ENCODE assay signal across 9 cellular contexts in genomic region chr15:51093865-51094605, GRCh38. TPM values are rescaled to one million over a fixed set of nuclear protein-coding genes. Genes with fewer than 3 reads are reported as not detected.
A peak's percentile ranks its signal among the peaks of the same experiment; 100 is the strongest.
DNase-seq lines count a peak whose midpoint lies in the region; TF ChIP-seq lines count a peak whose summit lies in the region.
"Had no signal": no experiment of that assay in that cellular context is flagged by ENCODE, and none has a peak within 500 bp of the region (broad histone marks: within the 10 kb centered on the region; RNA-seq: fewer than 3 reads in every experiment).

No MANE protein-coding gene starts in this region.

- no peaks in the 10 kb centered on the region for H3K9me3 Mint-ChIP-seq in activated T-helper 2 cell treated with anti-CD3 and anti-CD28 coated beads, Interferon-gamma antibody, Interleukin-2, Interleukin-4, amounts not matched to agents 10 μg/mL and 5 μg/mL and 100 μg/mL, durations not matched to agents 14 hours and 24 hours and 36 hours

- peaks cover 0 to 6% (median 5%) of the 10 kb centered on the region in 3 donors for H3K27me3 ChIP-seq in sigmoid colon

- no peak overlapping the region for H3K27ac Mint-ChIP-seq in activated T-helper 2 cell treated with anti-CD3 and anti-CD28 coated beads, Interferon-gamma antibody, Interleukin-2, Interleukin-4, amounts not matched to agents 10 μg/mL and 5 μg/mL and 100 μg/mL, durations not matched to agents 14 hours and 24 hours and 36 hours

- no peaks in the 10 kb centered on the region for H3K36me3 Mint-ChIP-seq in activated T-helper 2 cell treated with anti-CD3 and anti-CD28 coated beads, Interferon-gamma antibody, Interleukin-2, Interleukin-4, amounts not matched to agents 10 μg/mL and 5 μg/mL and 100 μg/mL, durations not matched to agents 14 hours and 24 hours and 36 hours (ENCODE audit: low read depth)

- peak; percentile 22 for DNase-seq in SIG-M5 treated with dmso at 0.1 percent for 504 hours (lab: John Stamatoyannopoulos, UW; ENCODE audit: unreplicated experiment)
- no peak for DNase-seq in SIG-M5 (lab: John Stamatoyannopoulos, UW)
- DNase-seq in activated T-helper 2 cell treated with anti-CD3 and anti-CD28 coated beads, Interferon-gamma antibody, Interleukin-2, Interleukin-4, amounts not matched to agents 10 μg/mL and 5 μg/mL and 100 μg/mL, durations not matched to agents 14 hours and 24 hours and 36 hours (ENCODE audit: low spot score) = no peak
- DNase-seq in hepatic stellate cell (ENCODE audit: low spot score) = peak; percentile 49
- peak; percentile 69 for DNase-seq in sigmoid colon
- no peak for DNase-seq in DMS79 treated with DMSO at 0.1 percent for 48 hours (lab: John Stamatoyannopoulos, UW)
- DNase-seq in glomerular visceral epithelial cell (ENCODE audit: extremely low spot score) = no peak
- DNase-seq in GM19238 (ENCODE audit: insufficient read length, low spot score) = no peak
- DNase-seq: DND-41 had no signal

- no peaks in the 10 kb centered on the region for H3K36me3 ChIP-seq in sigmoid colon

- 1% methylated on average over 65 of the region's 65 CpGs for WGBS in sigmoid colon, 2 donors

- no peak for TF ChIP-seq EP300 in sigmoid colon (IDR thresholded peaks at IDR 0.05)

- peak overlapping the region; percentile 69 for H3K4me3 Mint-ChIP-seq in activated T-helper 2 cell treated with anti-CD3 and anti-CD28 coated beads, Interferon-gamma antibody, Interleukin-2, Interleukin-4, amounts not matched to agents 10 μg/mL and 5 μg/mL and 100 μg/mL, durations not matched to agents 14 hours and 24 hours and 36 hours (ENCODE audit: low read depth)

- TF ChIP-seq POLR2A in sigmoid colon (IDR thresholded peaks at IDR 0.05) = no peak

- peaks cover 18% of the 10 kb centered on the region for H3K4me1 Mint-ChIP-seq in activated T-helper 2 cell treated with anti-CD3 and anti-CD28 coated beads, Interferon-gamma antibody, Interleukin-2, Interleukin-4, amounts not matched to agents 10 μg/mL and 5 μg/mL and 100 μg/mL, durations not matched to agents 14 hours and 24 hours and 36 hours (ENCODE audit: low read depth)

- peaks cover 80% of the 10 kb centered on the region for H3K27me3 Mint-ChIP-seq in activated T-helper 2 cell treated with anti-CD3 and anti-CD28 coated beads, Interferon-gamma antibody, Interleukin-2, Interleukin-4, amounts not matched to agents 10 μg/mL and 5 μg/mL and 100 μg/mL, durations not matched to agents 14 hours and 24 hours and 36 hours (ENCODE audit: low read depth)

- H3K4me3 ChIP-seq in sigmoid colon = peak overlapping the region; percentile 49 to 67 (median 62)

- intact Hi-C loops in activated T-helper 2 cell treated with anti-CD3 and anti-CD28 coated beads, Interferon-gamma antibody, Interleukin-2, Interleukin-4, amounts not matched to agents 10 μg/mL and 5 μg/mL and 100 μg/mL, durations not matched to agents 14 hours and 24 hours and 36 hours (cut with micrococcal nuclease) = loop anchor here (2.0 kb wide), 1 partner anchor 15 kb away; no protein-coding TSS in a partner anchor
- intact Hi-C loops in sigmoid colon (cut with DNase I) = loop anchor here (10.0 kb wide), 1 partner anchor 49 kb away; no protein-coding TSS in a partner anchor

- no peak for TF ChIP-seq CTCF in sigmoid colon (IDR thresholded peaks at IDR 0.05)

- no peaks in the 10 kb centered on the region for H3K9me3 ChIP-seq in sigmoid colon

- peak overlapping the region; percentile 61 to 87 (median 74) for H3K27ac ChIP-seq in sigmoid colon

- peaks cover 0 to 29% (median 24%) of the 10 kb centered on the region in 4 donors for H3K4me1 ChIP-seq in sigmoid colon

RNA-seq across cellular contexts. Expression of gene TNFAIP8L3, which starts 0.7 kb away (rescaled TPM):
- 0.98 and 1.8 TPM in 2 replicates for total RNA-seq in activated T-helper 2 cell treated with anti-CD3 and anti-CD28 coated beads, Interferon-gamma antibody, Interleukin-2, Interleukin-4, amounts not matched to agents 10 μg/mL and 5 μg/mL and 100 μg/mL, durations not matched to agents 14 hours and 24 hours and 36 hours
- 10 to 100 TPM in 1 of 4 donors, 1 to 10 TPM in 3; 6.1 to 11.6 (median 7.5) TPM for total RNA-seq in sigmoid colon
- polyA plus RNA-seq in sigmoid colon = 10 to 100 TPM in 2 of 3 donors, 1 to 10 TPM in 1; 9.2 to 13.5 (median 13.2) TPM

Comparison
In these comparisons a context has a peak if more than half of its experiments do, and no peak if none do; other contexts are left out.
1. DNase-seq: peak in SIG-M5 treated with dmso at 0.1 percent for 504 hours (single experiment), hepatic stellate cell (single experiment) and sigmoid colon (single experiment); none in SIG-M5 (single experiment), activated T-helper 2 cell treated with anti-CD3 and anti-CD28 coated beads, Interferon-gamma antibody, Interleukin-2, Interleukin-4, amounts not matched to agents 10 μg/mL and 5 μg/mL and 100 μg/mL, durations not matched to agents 14 hours and 24 hours and 36 hours (single experiment), DMS79 treated with DMSO at 0.1 percent for 48 hours (single experiment), glomerular visceral epithelial cell (single experiment) and GM19238 (single experiment).